ENCODE assay signal across 1 cellular context in the genomic region with DNA sequence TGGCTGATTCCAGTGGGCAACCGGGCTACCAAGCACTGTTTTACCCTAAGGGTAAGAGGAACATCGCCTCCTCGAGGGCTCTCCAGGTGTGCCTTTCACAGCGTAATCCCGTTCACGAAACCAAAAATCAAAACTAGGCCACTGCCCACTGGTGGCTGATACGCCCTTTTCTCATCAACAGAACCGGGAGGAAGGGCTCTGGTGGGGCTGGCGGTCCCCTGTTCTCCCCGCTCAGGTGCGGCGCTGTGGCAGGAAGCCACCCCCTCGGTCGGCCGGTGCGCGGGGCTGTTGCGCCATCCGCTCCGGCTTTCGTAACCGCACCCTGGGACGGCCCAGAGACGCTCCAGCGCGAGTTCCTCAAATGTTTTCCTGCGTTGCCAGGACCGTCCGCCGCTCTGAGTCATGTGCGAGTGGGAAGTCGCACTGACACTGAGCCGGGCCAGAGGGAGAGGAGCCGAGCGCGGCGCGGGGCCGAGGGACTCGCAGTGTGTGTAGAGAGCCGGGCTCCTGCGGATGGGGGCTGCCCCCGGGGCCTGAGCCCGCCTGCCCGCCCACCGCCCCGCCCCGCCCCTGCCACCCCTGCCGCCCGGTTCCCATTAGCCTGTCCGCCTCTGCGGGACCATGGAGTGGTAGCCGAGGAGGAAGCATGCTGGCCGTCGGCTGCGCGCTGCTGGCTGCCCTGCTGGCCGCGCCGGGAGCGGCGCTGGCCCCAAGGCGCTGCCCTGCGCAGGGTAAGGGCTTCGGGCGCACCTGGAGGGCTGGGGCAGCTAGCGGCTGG.
TF ChIP-seq lines count a peak whose summit lies in the region.

Gene IL6R (plus strand): TSS at position 360 of the 778 bp plus-strand sequence. CDS start 287 bp downstream, at position 647.

TF ChIP-seq in HepG2, 621 proteins besides CTCF, POLR2A, EP300 and RAD21 (continued from another document and continues in another):
- TF ChIP-seq, protein P1, sequence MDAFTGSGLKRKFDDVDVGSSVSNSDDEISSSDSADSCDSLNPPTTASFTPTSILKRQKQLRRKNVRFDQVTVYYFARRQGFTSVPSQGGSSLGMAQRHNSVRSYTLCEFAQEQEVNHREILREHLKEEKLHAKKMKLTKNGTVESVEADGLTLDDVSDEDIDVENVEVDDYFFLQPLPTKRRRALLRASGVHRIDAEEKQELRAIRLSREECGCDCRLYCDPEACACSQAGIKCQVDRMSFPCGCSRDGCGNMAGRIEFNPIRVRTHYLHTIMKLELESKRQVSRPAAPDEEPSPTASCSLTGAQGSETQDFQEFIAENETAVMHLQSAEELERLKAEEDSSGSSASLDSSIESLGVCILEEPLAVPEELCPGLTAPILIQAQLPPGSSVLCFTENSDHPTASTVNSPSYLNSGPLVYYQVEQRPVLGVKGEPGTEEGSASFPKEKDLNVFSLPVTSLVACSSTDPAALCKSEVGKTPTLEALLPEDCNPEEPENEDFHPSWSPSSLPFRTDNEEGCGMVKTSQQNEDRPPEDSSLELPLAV (CRISPR knock-in tag; conservative IDR thresholded peaks at IDR 0.05; ENCODE audit: low read depth): no peak
- peak; percentile 83 for TF ChIP-seq KDM2A (CRISPR knock-in tag; IDR thresholded peaks at IDR 0.05; ENCODE audit: borderline replicate concordance, low read depth)
- peak; percentile 51; the same call in 1 of the 2 replicates for TF ChIP-seq SP4 (CRISPR knock-in tag; IDR thresholded peaks at IDR 0.05)
- TF ChIP-seq STAT6 (CRISPR knock-in tag; IDR thresholded peaks at IDR 0.05; ENCODE audit: borderline replicate concordance): no peak
- TF ChIP-seq, protein P2, sequence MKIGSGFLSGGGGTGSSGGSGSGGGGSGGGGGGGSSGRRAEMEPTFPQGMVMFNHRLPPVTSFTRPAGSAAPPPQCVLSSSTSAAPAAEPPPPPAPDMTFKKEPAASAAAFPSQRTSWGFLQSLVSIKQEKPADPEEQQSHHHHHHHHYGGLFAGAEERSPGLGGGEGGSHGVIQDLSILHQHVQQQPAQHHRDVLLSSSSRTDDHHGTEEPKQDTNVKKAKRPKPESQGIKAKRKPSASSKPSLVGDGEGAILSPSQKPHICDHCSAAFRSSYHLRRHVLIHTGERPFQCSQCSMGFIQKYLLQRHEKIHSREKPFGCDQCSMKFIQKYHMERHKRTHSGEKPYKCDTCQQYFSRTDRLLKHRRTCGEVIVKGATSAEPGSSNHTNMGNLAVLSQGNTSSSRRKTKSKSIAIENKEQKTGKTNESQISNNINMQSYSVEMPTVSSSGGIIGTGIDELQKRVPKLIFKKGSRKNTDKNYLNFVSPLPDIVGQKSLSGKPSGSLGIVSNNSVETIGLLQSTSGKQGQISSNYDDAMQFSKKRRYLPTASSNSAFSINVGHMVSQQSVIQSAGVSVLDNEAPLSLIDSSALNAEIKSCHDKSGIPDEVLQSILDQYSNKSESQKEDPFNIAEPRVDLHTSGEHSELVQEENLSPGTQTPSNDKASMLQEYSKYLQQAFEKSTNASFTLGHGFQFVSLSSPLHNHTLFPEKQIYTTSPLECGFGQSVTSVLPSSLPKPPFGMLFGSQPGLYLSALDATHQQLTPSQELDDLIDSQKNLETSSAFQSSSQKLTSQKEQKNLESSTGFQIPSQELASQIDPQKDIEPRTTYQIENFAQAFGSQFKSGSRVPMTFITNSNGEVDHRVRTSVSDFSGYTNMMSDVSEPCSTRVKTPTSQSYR (CRISPR knock-in tag; IDR thresholded peaks at IDR 0.05; ENCODE audit: borderline replicate concordance): peak; percentile 26; the same call in 1 of the 2 replicates
- TF ChIP-seq ZNF207 (IDR thresholded peaks at IDR 0.05; ENCODE audit: borderline replicate concordance): no peak
- 0 out of 2 replicates have a peak, but pooled peaks have one; percentile 23 for TF ChIP-seq AHR (CRISPR knock-in tag; IDR thresholded peaks at IDR 0.05)
- TF ChIP-seq NCOA1 (CRISPR knock-in tag; IDR thresholded peaks at IDR 0.05): no peak
- no peak for TF ChIP-seq ZNF775 (CRISPR knock-in tag; IDR thresholded peaks at IDR 0.05; ENCODE audit: borderline replicate concordance)
- TF ChIP-seq POGZ (CRISPR knock-in tag; IDR thresholded peaks at IDR 0.05): no peak
- TF ChIP-seq ZBTB4 (CRISPR knock-in tag; IDR thresholded peaks at IDR 0.05; ENCODE audit: borderline replicate concordance): 0 out of 2 replicates have a peak, but pooled peaks have one; percentile 22
- peak; percentile 62 for TF ChIP-seq RERE (CRISPR knock-in tag; IDR thresholded peaks at IDR 0.05; ENCODE audit: low read depth)
- 0 out of 2 replicates have a peak, but pooled peaks have one; percentile 34 for TF ChIP-seq ZKSCAN8 (CRISPR knock-in tag; IDR thresholded peaks at IDR 0.05; ENCODE audit: borderline replicate concordance)
- TF ChIP-seq RFXANK (CRISPR knock-in tag; IDR thresholded peaks at IDR 0.05): no peak
- no peak for TF ChIP-seq SSRP1 (CRISPR knock-in tag; IDR thresholded peaks at IDR 0.05)
- no peak for TF ChIP-seq NR2F1 (CRISPR knock-in tag; IDR thresholded peaks at IDR 0.05)
- no peak for TF ChIP-seq KMT2B (CRISPR knock-in tag; IDR thresholded peaks at IDR 0.05)
- TF ChIP-seq POGK (CRISPR knock-in tag; conservative IDR thresholded peaks at IDR 0.05): peak; percentile 64; the same call in 1 of the 2 replicates
- TF ChIP-seq LCORL (IDR thresholded peaks at IDR 0.05): no peak
- TF ChIP-seq LCORL (CRISPR knock-in tag; IDR thresholded peaks at IDR 0.05): peak; percentile 96
- TF ChIP-seq TMF1 (CRISPR knock-in tag; IDR thresholded peaks at IDR 0.05; ENCODE audit: low read depth): no peak
- 0 out of 2 replicates have a peak, but pooled peaks have one; percentile 31 for TF ChIP-seq ZBTB26 (CRISPR knock-in tag; IDR thresholded peaks at IDR 0.05; ENCODE audit: borderline replicate concordance)
- TF ChIP-seq, protein P3, sequence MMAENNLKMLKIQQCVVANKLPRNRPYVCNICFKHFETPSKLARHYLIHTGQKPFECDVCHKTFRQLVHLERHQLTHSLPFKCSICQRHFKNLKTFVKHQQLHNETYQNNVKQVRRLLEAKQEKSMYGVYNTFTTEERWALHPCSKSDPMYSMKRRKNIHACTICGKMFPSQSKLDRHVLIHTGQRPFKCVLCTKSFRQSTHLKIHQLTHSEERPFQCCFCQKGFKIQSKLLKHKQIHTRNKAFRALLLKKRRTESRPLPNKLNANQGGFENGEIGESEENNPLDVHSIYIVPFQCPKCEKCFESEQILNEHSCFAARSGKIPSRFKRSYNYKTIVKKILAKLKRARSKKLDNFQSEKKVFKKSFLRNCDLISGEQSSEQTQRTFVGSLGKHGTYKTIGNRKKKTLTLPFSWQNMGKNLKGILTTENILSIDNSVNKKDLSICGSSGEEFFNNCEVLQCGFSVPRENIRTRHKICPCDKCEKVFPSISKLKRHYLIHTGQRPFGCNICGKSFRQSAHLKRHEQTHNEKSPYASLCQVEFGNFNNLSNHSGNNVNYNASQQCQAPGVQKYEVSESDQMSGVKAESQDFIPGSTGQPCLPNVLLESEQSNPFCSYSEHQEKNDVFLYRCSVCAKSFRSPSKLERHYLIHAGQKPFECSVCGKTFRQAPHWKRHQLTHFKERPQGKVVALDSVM (CRISPR knock-in tag; IDR thresholded peaks at IDR 0.05): peak; percentile 48; the same call in 1 of the 2 replicates
- peak; percentile 31; the same call in 1 of the 2 replicates for TF ChIP-seq RELA (CRISPR knock-in tag; IDR thresholded peaks at IDR 0.05)
- no peak for TF ChIP-seq ZNF724P (CRISPR knock-in tag; IDR thresholded peaks at IDR 0.05; ENCODE audit: borderline replicate concordance)
- TF ChIP-seq PHF21A (CRISPR knock-in tag; IDR thresholded peaks at IDR 0.05): peak; percentile 87
